In the genomic region with DNA sequence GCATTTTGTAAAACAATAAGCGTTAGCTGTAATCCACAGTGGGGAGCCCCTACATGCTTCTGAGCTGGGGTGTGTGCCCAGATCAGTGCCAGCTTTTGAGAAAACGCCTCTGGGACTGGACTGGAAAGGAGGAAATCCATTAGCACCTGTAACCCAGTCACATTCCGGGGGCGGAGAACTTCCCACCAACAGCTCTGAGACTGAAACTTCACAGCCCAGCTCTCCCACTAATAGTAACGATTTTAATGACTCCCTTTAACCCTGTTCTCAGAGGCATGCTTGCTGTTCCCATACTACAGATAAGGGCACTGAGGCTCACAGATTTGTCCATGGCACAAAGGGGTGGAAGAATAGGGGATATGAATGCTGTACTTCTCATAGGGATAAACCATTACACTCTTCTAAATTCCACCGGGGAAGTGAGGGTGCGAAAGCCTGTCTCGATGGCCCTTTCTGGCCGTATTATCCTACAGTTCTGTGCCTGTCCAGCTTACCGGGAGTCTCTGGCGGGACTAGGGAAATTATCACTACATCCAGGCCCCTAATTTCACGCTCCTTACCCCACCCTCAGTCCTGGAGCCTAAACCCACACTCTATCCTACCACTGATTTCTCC, we compare ENCODE assay signal across 2 cellular contexts.
TF ChIP-seq lines count a peak whose summit lies in the region.

No MANE protein-coding gene starts in this region.

TF ChIP-seq in GM12891, 5 proteins besides CTCF, POLR2A, EP300 and RAD21:
- TF ChIP-seq POLR2AphosphoS5 (IDR thresholded peaks at IDR 0.05; ENCODE audit: low read depth, low read length): no peak
- no peak for TF ChIP-seq SPI1 (IDR thresholded peaks at IDR 0.05; ENCODE audit: low read depth, low read length)
- TF ChIP-seq PAX5 (IDR thresholded peaks at IDR 0.05; ENCODE audit: insufficient read depth, low read length, severe bottlenecking): no peak
- no peak for TF ChIP-seq POU2F2 (IDR thresholded peaks at IDR 0.05; ENCODE audit: low read depth, low read length)
- TF ChIP-seq TAF1 (IDR thresholded peaks at IDR 0.05; ENCODE audit: low read depth, low read length): no peak

TF ChIP-seq in HepG2, 621 proteins besides CTCF, POLR2A, EP300 and RAD21:
- no peak for TF ChIP-seq SMAD9 (CRISPR knock-in tag; IDR thresholded peaks at IDR 0.05)
- TF ChIP-seq ZMYM3 (CRISPR knock-in tag; IDR thresholded peaks at IDR 0.05): peak; percentile 79
- no peak for TF ChIP-seq ZNF660 (CRISPR knock-in tag; IDR thresholded peaks at IDR 0.05; ENCODE audit: borderline replicate concordance, low read depth)
- no peak for TF ChIP-seq MED8 (CRISPR knock-in tag; IDR thresholded peaks at IDR 0.05; ENCODE audit: insufficient replicate concordance)
- TF ChIP-seq SIN3A (IDR thresholded peaks at IDR 0.05; ENCODE audit: borderline replicate concordance, low read depth, low read length): 0 out of 2 replicates have a peak, but pooled peaks have one; percentile 36
- TF ChIP-seq CEBPG (CRISPR knock-in tag; IDR thresholded peaks at IDR 0.05): no peak
- no peak for TF ChIP-seq FOXP1 (IDR thresholded peaks at IDR 0.05)
- no peak for TF ChIP-seq FOXP1 (CRISPR knock-in tag; IDR thresholded peaks at IDR 0.05)
- TF ChIP-seq, protein P1, sequence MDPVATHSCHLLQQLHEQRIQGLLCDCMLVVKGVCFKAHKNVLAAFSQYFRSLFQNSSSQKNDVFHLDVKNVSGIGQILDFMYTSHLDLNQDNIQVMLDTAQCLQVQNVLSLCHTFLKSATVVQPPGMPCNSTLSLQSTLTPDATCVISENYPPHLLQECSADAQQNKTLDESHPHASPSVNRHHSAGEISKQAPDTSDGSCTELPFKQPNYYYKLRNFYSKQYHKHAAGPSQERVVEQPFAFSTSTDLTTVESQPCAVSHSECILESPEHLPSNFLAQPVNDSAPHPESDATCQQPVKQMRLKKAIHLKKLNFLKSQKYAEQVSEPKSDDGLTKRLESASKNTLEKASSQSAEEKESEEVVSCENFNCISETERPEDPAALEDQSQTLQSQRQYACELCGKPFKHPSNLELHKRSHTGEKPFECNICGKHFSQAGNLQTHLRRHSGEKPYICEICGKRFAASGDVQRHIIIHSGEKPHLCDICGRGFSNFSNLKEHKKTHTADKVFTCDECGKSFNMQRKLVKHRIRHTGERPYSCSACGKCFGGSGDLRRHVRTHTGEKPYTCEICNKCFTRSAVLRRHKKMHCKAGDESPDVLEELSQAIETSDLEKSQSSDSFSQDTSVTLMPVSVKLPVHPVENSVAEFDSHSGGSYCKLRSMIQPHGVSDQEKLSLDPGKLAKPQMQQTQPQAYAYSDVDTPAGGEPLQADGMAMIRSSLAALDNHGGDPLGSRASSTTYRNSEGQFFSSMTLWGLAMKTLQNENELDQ (CRISPR knock-in tag; IDR thresholded peaks at IDR 0.05; ENCODE audit: borderline replicate concordance): no peak
- TF ChIP-seq, protein P2, sequence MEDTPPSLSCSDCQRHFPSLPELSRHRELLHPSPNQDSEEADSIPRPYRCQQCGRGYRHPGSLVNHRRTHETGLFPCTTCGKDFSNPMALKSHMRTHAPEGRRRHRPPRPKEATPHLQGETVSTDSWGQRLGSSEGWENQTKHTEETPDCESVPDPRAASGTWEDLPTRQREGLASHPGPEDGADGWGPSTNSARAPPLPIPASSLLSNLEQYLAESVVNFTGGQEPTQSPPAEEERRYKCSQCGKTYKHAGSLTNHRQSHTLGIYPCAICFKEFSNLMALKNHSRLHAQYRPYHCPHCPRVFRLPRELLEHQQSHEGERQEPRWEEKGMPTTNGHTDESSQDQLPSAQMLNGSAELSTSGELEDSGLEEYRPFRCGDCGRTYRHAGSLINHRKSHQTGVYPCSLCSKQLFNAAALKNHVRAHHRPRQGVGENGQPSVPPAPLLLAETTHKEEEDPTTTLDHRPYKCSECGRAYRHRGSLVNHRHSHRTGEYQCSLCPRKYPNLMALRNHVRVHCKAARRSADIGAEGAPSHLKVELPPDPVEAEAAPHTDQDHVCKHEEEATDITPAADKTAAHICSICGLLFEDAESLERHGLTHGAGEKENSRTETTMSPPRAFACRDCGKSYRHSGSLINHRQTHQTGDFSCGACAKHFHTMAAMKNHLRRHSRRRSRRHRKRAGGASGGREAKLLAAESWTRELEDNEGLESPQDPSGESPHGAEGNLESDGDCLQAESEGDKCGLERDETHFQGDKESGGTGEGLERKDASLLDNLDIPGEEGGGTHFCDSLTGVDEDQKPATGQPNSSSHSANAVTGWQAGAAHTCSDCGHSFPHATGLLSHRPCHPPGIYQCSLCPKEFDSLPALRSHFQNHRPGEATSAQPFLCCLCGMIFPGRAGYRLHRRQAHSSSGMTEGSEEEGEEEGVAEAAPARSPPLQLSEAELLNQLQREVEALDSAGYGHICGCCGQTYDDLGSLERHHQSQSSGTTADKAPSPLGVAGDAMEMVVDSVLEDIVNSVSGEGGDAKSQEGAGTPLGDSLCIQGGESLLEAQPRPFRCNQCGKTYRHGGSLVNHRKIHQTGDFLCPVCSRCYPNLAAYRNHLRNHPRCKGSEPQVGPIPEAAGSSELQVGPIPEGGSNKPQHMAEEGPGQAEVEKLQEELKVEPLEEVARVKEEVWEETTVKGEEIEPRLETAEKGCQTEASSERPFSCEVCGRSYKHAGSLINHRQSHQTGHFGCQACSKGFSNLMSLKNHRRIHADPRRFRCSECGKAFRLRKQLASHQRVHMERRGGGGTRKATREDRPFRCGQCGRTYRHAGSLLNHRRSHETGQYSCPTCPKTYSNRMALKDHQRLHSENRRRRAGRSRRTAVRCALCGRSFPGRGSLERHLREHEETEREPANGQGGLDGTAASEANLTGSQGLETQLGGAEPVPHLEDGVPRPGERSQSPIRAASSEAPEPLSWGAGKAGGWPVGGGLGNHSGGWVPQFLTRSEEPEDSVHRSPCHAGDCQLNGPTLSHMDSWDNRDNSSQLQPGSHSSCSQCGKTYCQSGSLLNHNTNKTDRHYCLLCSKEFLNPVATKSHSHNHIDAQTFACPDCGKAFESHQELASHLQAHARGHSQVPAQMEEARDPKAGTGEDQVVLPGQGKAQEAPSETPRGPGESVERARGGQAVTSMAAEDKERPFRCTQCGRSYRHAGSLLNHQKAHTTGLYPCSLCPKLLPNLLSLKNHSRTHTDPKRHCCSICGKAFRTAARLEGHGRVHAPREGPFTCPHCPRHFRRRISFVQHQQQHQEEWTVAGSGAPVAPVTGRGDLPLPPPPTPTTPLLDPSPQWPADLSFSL (CRISPR knock-in tag; IDR thresholded peaks at IDR 0.05): no peak
- TF ChIP-seq AHR (CRISPR knock-in tag; IDR thresholded peaks at IDR 0.05): no peak
- no peak for TF ChIP-seq YEATS2 (CRISPR knock-in tag; IDR thresholded peaks at IDR 0.05; ENCODE audit: borderline replicate concordance)
- peak; percentile 96 for TF ChIP-seq ZNF629 (CRISPR knock-in tag; conservative IDR thresholded peaks at IDR 0.05)
- TF ChIP-seq ZNF564 (CRISPR knock-in tag; IDR thresholded peaks at IDR 0.05): no peak
- TF ChIP-seq CBX2 (IDR thresholded peaks at IDR 0.05; ENCODE audit: low read depth, low read length): no peak
- TF ChIP-seq CBX2 (CRISPR knock-in tag; IDR thresholded peaks at IDR 0.05; ENCODE audit: low read depth): no peak
- TF ChIP-seq ZNF816 (CRISPR knock-in tag; IDR thresholded peaks at IDR 0.05; ENCODE audit: borderline replicate concordance): 0 out of 2 replicates have a peak, but pooled peaks have one; percentile 27
TF ChIP-seq in HepG2: peak in this region for 4.
